Comparison of ENCODE assay signal across 9 cellular contexts in genomic region chr1:8873506-8874229, GRCh38. TPM values are rescaled to one million over a fixed set of nuclear protein-coding genes. Genes with fewer than 3 reads are reported as not detected.
A peak's percentile ranks its signal among the peaks of the same experiment; 100 is the strongest.
DNase-seq lines count a peak whose midpoint lies in the region; ATAC-seq and TF ChIP-seq lines count a peak whose summit lies in the region.
"Had no signal": no experiment of that assay in that cellular context is flagged by ENCODE, and none has a peak within 500 bp of the region (broad histone marks: within the 10 kb centered on the region; RNA-seq: fewer than 3 reads in every experiment).

No MANE protein-coding gene starts in this region.

- H3K27me3 ChIP-seq in rectal smooth muscle tissue (ENCODE audit: control insufficient read depth, insufficient read depth, low read length) (no peaks in the 10 kb centered on the region), uterus (no peaks in the 10 kb centered on the region)

- H3K27ac Mint-ChIP-seq in activated naive CD8-positive, alpha-beta T cell treated with anti-CD3 and anti-CD28 coated beads, Interleukin-2, amount 50 U/mL, for 24 hours, result peak overlapping the region; percentile 97

- H3K4me1 Mint-ChIP-seq in activated naive CD8-positive, alpha-beta T cell treated with anti-CD3 and anti-CD28 coated beads, Interleukin-2, amount 50 U/mL, for 24 hours, result peaks cover 79% of the 10 kb centered on the region

- H3K4me1 ChIP-seq in rectal smooth muscle tissue (ENCODE audit: control insufficient read depth, insufficient read depth, low read length) (peaks cover 10% of the 10 kb centered on the region), uterus (peaks cover 0 to 11% of the 10 kb centered on the region in 2 donors)

- H3K4me3 Mint-ChIP-seq in activated naive CD8-positive, alpha-beta T cell treated with anti-CD3 and anti-CD28 coated beads, Interleukin-2, amount 50 U/mL, for 24 hours, result peak overlapping the region; percentile 94

- H3K27ac ChIP-seq in rectal smooth muscle tissue (ENCODE audit: low read depth, low read length) (peak overlapping the region; percentile 74), uterus (peak overlapping the region; percentile 29 to 57)

- peak; percentile 59 for ATAC-seq in activated naive CD8-positive, alpha-beta T cell treated with anti-CD3 and anti-CD28 coated beads, Interleukin-2, amount 50 U/mL, for 24 hours
- ATAC-seq in left ventricle myocardium superior, result peak; percentile 42

- no peak overlapping the region for H3K9ac ChIP-seq in rectal smooth muscle tissue (ENCODE audit: low read length)

- TF ChIP-seq POLR2A in uterus (IDR thresholded peaks at IDR 0.05), result no peak

- no peaks in the 10 kb centered on the region for H3K9me3 Mint-ChIP-seq in activated naive CD8-positive, alpha-beta T cell treated with anti-CD3 and anti-CD28 coated beads, Interleukin-2, amount 50 U/mL, for 24 hours

- TF ChIP-seq CTCF in uterus (IDR thresholded peaks at IDR 0.05), result no peak

- H3K36me3 ChIP-seq in rectal smooth muscle tissue (ENCODE audit: control insufficient read depth, insufficient read depth, low read length) (peaks cover 33% of the 10 kb centered on the region), uterus (no peaks in the 10 kb centered on the region)

- no peak overlapping the region for H3K4me3 ChIP-seq in rectal smooth muscle tissue (ENCODE audit: low read length)
- no peak overlapping the region for H3K4me3 ChIP-seq in uterus

- intact Hi-C loops in left ventricle myocardium superior (cut with micrococcal nuclease), result no loop called here
- intact Hi-C loops in uterus (cut with DNase I; ENCODE audit: low total_unique reads), result no loop called here

- peaks cover 96% of the 10 kb centered on the region for H3K36me3 Mint-ChIP-seq in activated naive CD8-positive, alpha-beta T cell treated with anti-CD3 and anti-CD28 coated beads, Interleukin-2, amount 50 U/mL, for 24 hours (ENCODE audit: low read depth)

- peak; percentile 15 for DNase-seq in DMS153 (lab: John Stamatoyannopoulos, UW)
- DNase-seq in DMS153 treated with DMSO at 0.1 percent for 48 hours (lab: John Stamatoyannopoulos, UW; ENCODE audit: unreplicated experiment), result no peak
- peak; percentile 49 for DNase-seq in T follicular helper cell (ENCODE audit: low read depth)
- peak; percentile 84 for DNase-seq in activated naive CD8-positive, alpha-beta T cell treated with anti-CD3 and anti-CD28 coated beads, Interleukin-2, amount 50 U/mL, for 24 hours
- DNase-seq in left ventricle myocardium superior, result peak; percentile 66
- peak; percentile 68 to 83 for DNase-seq in uterus
- no peak for DNase-seq in NCI-H1694 (lab: John Stamatoyannopoulos, UW)

- peaks cover 1% of the 10 kb centered on the region for H3K27me3 Mint-ChIP-seq in activated naive CD8-positive, alpha-beta T cell treated with anti-CD3 and anti-CD28 coated beads, Interleukin-2, amount 50 U/mL, for 24 hours

- no peaks in the 10 kb centered on the region for H3K9me3 ChIP-seq in uterus
- H3K9me3 ChIP-seq: Caco-2 had no signal

RNA-seq across cellular contexts. Expression of gene ENO1, which starts 4.8 kb away (rescaled TPM):
- total RNA-seq in left ventricle myocardium superior, result 126 TPM
- 100 to 1,000 TPM; 123 to 358 (median 225) TPM for total RNA-seq in uterus

RNA-seq across cellular contexts. Expression of gene RERE, which starts 56.2 kb away (rescaled TPM):
- total RNA-seq in left ventricle myocardium superior (115 TPM), uterus (1,000 to 10,000 TPM in 1 of 4 donors, 100 to 1,000 TPM in 2, 10 to 100 TPM in 1; 51.2 to 1,226 (median 253) TPM)

Comparison
In these comparisons a context has a peak if more than half of its experiments do, and no peak if none do; other contexts are left out.
1. DNase-seq: peak in DMS153 (single experiment), T follicular helper cell (single experiment), activated naive CD8-positive, alpha-beta T cell treated with anti-CD3 and anti-CD28 coated beads, Interleukin-2, amount 50 U/mL, for 24 hours (single experiment), left ventricle myocardium superior (single experiment) and uterus (2 of 2); none in DMS153 treated with DMSO at 0.1 percent for 48 hours (single experiment) and NCI-H1694 (single experiment).